ENCODE assay signal across 14 cellular contexts in genomic region chr6:135638108-135638507, GRCh38.
DNase-seq lines count a peak whose midpoint lies in the region; ATAC-seq lines count a peak whose summit lies in the region.
"Had no signal": no experiment of that assay in that cellular context is flagged by ENCODE, and none has a peak within 500 bp of the region (broad histone marks: within the 10 kb centered on the region; RNA-seq: fewer than 3 reads in every experiment).

No MANE protein-coding gene starts in this region.

- peaks cover 7% of the 10 kb centered on the region for H3K27me3 Mint-ChIP-seq in activated CD4-positive, alpha-beta T cell treated with anti-CD3 and anti-CD28 coated beads for 36 hours
- H3K27me3 Mint-ChIP-seq in activated T-cell treated with anti-CD3 and anti-CD28 coated beads, Interleukin-2, amount 50 U/mL, for 72 hours (ENCODE audit: low read depth) = peaks cover 12% of the 10 kb centered on the region
- H3K27me3 Mint-ChIP-seq in activated T-helper 1 cell treated with anti-CD3 and anti-CD28 coated beads, Interleukin-12 subunit alpha, Interleukin-12 subunit beta, Interleukin-2, Interleukin-4 antibody, amounts not matched to agents 30 ng/mL and 10 ng/mL and 1 ng/mL, durations not matched to agents 14 hours and 24 hours and 36 hours (ENCODE audit: insufficient read depth) = peaks cover 2% of the 10 kb centered on the region
- H3K27me3 Mint-ChIP-seq: CD4-positive, CD25-positive, alpha-beta regulatory T cell had no signal

- no peak for DNase-seq in activated CD4-positive, alpha-beta T cell treated with anti-CD3 and anti-CD28 coated beads for 36 hours
- no peak for DNase-seq in activated CD4-positive, alpha-beta T cell treated with anti-CD3 and anti-CD28 coated beads, Interleukin-2, amount 50 U/mL, for 48 hours
- no peak for DNase-seq in activated T-cell treated with anti-CD3 and anti-CD28 coated beads, Interleukin-2, amount 50 U/mL, for 72 hours
- DNase-seq in activated T-cell treated with anti-CD3 and anti-CD28 coated beads, Interleukin-2, amount 50 U/mL, for 1 hour = no peak
- DNase-seq in activated T-helper 1 cell treated with anti-CD3 and anti-CD28 coated beads, Interleukin-12 subunit alpha, Interleukin-12 subunit beta, Interleukin-2, Interleukin-4 antibody, amounts not matched to agents 30 ng/mL and 10 ng/mL and 1 ng/mL, durations not matched to agents 14 hours and 24 hours and 36 hours (ENCODE audit: low spot score) = no peak
- no peak for DNase-seq in stimulated activated effector memory CD8-positive, alpha-beta T cell treated with anti-CD3 and anti-CD28 coated beads, Interleukin-12 subunit alpha, Interleukin-12 subunit beta, amount 100 ng/mL, for 72 hours (ENCODE audit: low spot score in 2 of 2)
- DNase-seq in NCI-H2107 treated with DMSO at 0.1 percent for 48 hours (lab: John Stamatoyannopoulos, UW; ENCODE audit: unreplicated experiment) = no peak
- DNase-seq: 8988T; AML-193; Calu3; CD4-positive, CD25-positive, alpha-beta regulatory T cell; DMS 273 treated with DMSO at 0.1 percent for 48 hours; GOT3 had no signal

- CTCF ChIA-PET in activated CD4-positive, alpha-beta T cell treated with anti-CD3 and anti-CD28 coated beads for 36 hours (lab: Charles Lee) = interaction anchor here (1.4 to 1.9 kb wide), 3 partner anchors 10 to 102 kb away, joined by 3 to 7 read pairs (median 4); no protein-coding TSS in a partner anchor

- no peak overlapping the region for H3K4me3 Mint-ChIP-seq in activated CD4-positive, alpha-beta T cell treated with anti-CD3 and anti-CD28 coated beads for 36 hours
- H3K4me3 Mint-ChIP-seq in activated T-cell treated with anti-CD3 and anti-CD28 coated beads, Interleukin-2, amount 50 U/mL, for 72 hours = peak overlapping the region; percentile 23 to 39
- H3K4me3 Mint-ChIP-seq in activated T-helper 1 cell treated with anti-CD3 and anti-CD28 coated beads, Interleukin-12 subunit alpha, Interleukin-12 subunit beta, Interleukin-2, Interleukin-4 antibody, amounts not matched to agents 30 ng/mL and 10 ng/mL and 1 ng/mL, durations not matched to agents 14 hours and 24 hours and 36 hours = peak overlapping the region; percentile 43
- H3K4me3 Mint-ChIP-seq in stimulated activated effector memory CD8-positive, alpha-beta T cell treated with anti-CD3 and anti-CD28 coated beads, Interleukin-12 subunit alpha, Interleukin-12 subunit beta, amount 100 ng/mL, for 72 hours = peak overlapping the region; percentile 18
- H3K4me3 Mint-ChIP-seq: CD4-positive, CD25-positive, alpha-beta regulatory T cell had no signal

- intact Hi-C loops in activated CD4-positive, alpha-beta T cell treated with anti-CD3 and anti-CD28 coated beads for 36 hours (cut with DNase I, micrococcal nuclease) = no loop called here
- intact Hi-C loops in activated T-helper 1 cell treated with anti-CD3 and anti-CD28 coated beads, Interleukin-12 subunit alpha, Interleukin-12 subunit beta, Interleukin-2, Interleukin-4 antibody, amounts not matched to agents 30 ng/mL and 10 ng/mL and 1 ng/mL, durations not matched to agents 14 hours and 24 hours and 36 hours (cut with micrococcal nuclease) = no loop called here

- peak; percentile 24 for ATAC-seq in activated CD4-positive, alpha-beta T cell treated with anti-CD3 and anti-CD28 coated beads for 36 hours
- peak; percentile 35 to 55 for ATAC-seq in activated T-cell treated with anti-CD3 and anti-CD28 coated beads, Interleukin-2, amount 50 U/mL, for 72 hours (replicated peaks in 1 of 2)
- ATAC-seq in stimulated activated effector memory CD8-positive, alpha-beta T cell treated with anti-CD3 and anti-CD28 coated beads, Interleukin-12 subunit alpha, Interleukin-12 subunit beta, amount 100 ng/mL, for 72 hours = peak; percentile 74
- ATAC-seq: GM12878 had no signal

- H3K36me3 Mint-ChIP-seq in activated CD4-positive, alpha-beta T cell treated with anti-CD3 and anti-CD28 coated beads for 36 hours (ENCODE audit: low read depth) = peaks cover 14% of the 10 kb centered on the region
- peaks cover 6 to 44% of the 10 kb centered on the region in 2 donors for H3K36me3 Mint-ChIP-seq in activated T-cell treated with anti-CD3 and anti-CD28 coated beads, Interleukin-2, amount 50 U/mL, for 72 hours (ENCODE audit: insufficient read depth in 2 of 2)
- H3K36me3 Mint-ChIP-seq in activated T-helper 1 cell treated with anti-CD3 and anti-CD28 coated beads, Interleukin-12 subunit alpha, Interleukin-12 subunit beta, Interleukin-2, Interleukin-4 antibody, amounts not matched to agents 30 ng/mL and 10 ng/mL and 1 ng/mL, durations not matched to agents 14 hours and 24 hours and 36 hours (ENCODE audit: low read depth) = peaks cover 52% of the 10 kb centered on the region
- peaks cover 24% of the 10 kb centered on the region for H3K36me3 Mint-ChIP-seq in stimulated activated effector memory CD8-positive, alpha-beta T cell treated with anti-CD3 and anti-CD28 coated beads, Interleukin-12 subunit alpha, Interleukin-12 subunit beta, amount 100 ng/mL, for 72 hours
- H3K36me3 Mint-ChIP-seq: CD4-positive, CD25-positive, alpha-beta regulatory T cell had no signal

- peak overlapping the region; percentile 53 for H3K27ac Mint-ChIP-seq in activated CD4-positive, alpha-beta T cell treated with anti-CD3 and anti-CD28 coated beads for 36 hours
- H3K27ac Mint-ChIP-seq in activated T-cell treated with anti-CD3 and anti-CD28 coated beads, Interleukin-2, amount 50 U/mL, for 72 hours = no peak overlapping the region
- peak overlapping the region; percentile 86 for H3K27ac Mint-ChIP-seq in activated T-helper 1 cell treated with anti-CD3 and anti-CD28 coated beads, Interleukin-12 subunit alpha, Interleukin-12 subunit beta, Interleukin-2, Interleukin-4 antibody, amounts not matched to agents 30 ng/mL and 10 ng/mL and 1 ng/mL, durations not matched to agents 14 hours and 24 hours and 36 hours
- peak overlapping the region; percentile 10 for H3K27ac Mint-ChIP-seq in stimulated activated effector memory CD8-positive, alpha-beta T cell treated with anti-CD3 and anti-CD28 coated beads, Interleukin-12 subunit alpha, Interleukin-12 subunit beta, amount 100 ng/mL, for 72 hours
- H3K27ac Mint-ChIP-seq: CD4-positive, CD25-positive, alpha-beta regulatory T cell had no signal

- POLR2A ChIA-PET in activated CD4-positive, alpha-beta T cell treated with anti-CD3 and anti-CD28 coated beads for 36 hours (lab: Charles Lee) = interaction anchor here (0.6 kb wide), 1 partner anchor 583 kb away, joined by 4 read pairs; no protein-coding TSS in a partner anchor

- H3K4me1 Mint-ChIP-seq in activated CD4-positive, alpha-beta T cell treated with anti-CD3 and anti-CD28 coated beads for 36 hours = peaks cover 33% of the 10 kb centered on the region
- peaks cover 40% of the 10 kb centered on the region for H3K4me1 Mint-ChIP-seq in activated T-cell treated with anti-CD3 and anti-CD28 coated beads, Interleukin-2, amount 50 U/mL, for 72 hours (ENCODE audit: low read depth)
- peaks cover 60% of the 10 kb centered on the region for H3K4me1 Mint-ChIP-seq in activated T-helper 1 cell treated with anti-CD3 and anti-CD28 coated beads, Interleukin-12 subunit alpha, Interleukin-12 subunit beta, Interleukin-2, Interleukin-4 antibody, amounts not matched to agents 30 ng/mL and 10 ng/mL and 1 ng/mL, durations not matched to agents 14 hours and 24 hours and 36 hours (ENCODE audit: low read depth)
- H3K4me1 Mint-ChIP-seq in stimulated activated effector memory CD8-positive, alpha-beta T cell treated with anti-CD3 and anti-CD28 coated beads, Interleukin-12 subunit alpha, Interleukin-12 subunit beta, amount 100 ng/mL, for 72 hours = peaks cover 37% of the 10 kb centered on the region
- H3K4me1 Mint-ChIP-seq: CD4-positive, CD25-positive, alpha-beta regulatory T cell had no signal

- peaks cover 1% of the 10 kb centered on the region for H3K9me3 Mint-ChIP-seq in activated CD4-positive, alpha-beta T cell treated with anti-CD3 and anti-CD28 coated beads for 36 hours (ENCODE audit: low read depth)
- H3K9me3 Mint-ChIP-seq in activated T-cell treated with anti-CD3 and anti-CD28 coated beads, Interleukin-2, amount 50 U/mL, for 72 hours = peaks cover 0 to 8% of the 10 kb centered on the region in 2 donors
- H3K9me3 Mint-ChIP-seq in activated T-helper 1 cell treated with anti-CD3 and anti-CD28 coated beads, Interleukin-12 subunit alpha, Interleukin-12 subunit beta, Interleukin-2, Interleukin-4 antibody, amounts not matched to agents 30 ng/mL and 10 ng/mL and 1 ng/mL, durations not matched to agents 14 hours and 24 hours and 36 hours = peaks cover 51% of the 10 kb centered on the region
- peaks cover 6% of the 10 kb centered on the region for H3K9me3 Mint-ChIP-seq in stimulated activated effector memory CD8-positive, alpha-beta T cell treated with anti-CD3 and anti-CD28 coated beads, Interleukin-12 subunit alpha, Interleukin-12 subunit beta, amount 100 ng/mL, for 72 hours

Comparison
In these comparisons a context has a peak if more than half of its experiments do, and no peak if none do; other contexts are left out.
1. ATAC-seq: peak in every context shown above with its lines; median percentile 74 in stimulated activated effector memory CD8-positive, alpha-beta T cell treated with anti-CD3 and anti-CD28 coated beads, Interleukin-12 subunit alpha, Interleukin-12 subunit beta, amount 100 ng/mL, for 72 hours; 45 in activated T-cell treated with anti-CD3 and anti-CD28 coated beads, Interleukin-2, amount 50 U/mL, for 72 hours; 24 in activated CD4-positive, alpha-beta T cell treated with anti-CD3 and anti-CD28 coated beads for 36 hours.